ENCODE assay signal across 8 cellular contexts in the genomic region with DNA sequence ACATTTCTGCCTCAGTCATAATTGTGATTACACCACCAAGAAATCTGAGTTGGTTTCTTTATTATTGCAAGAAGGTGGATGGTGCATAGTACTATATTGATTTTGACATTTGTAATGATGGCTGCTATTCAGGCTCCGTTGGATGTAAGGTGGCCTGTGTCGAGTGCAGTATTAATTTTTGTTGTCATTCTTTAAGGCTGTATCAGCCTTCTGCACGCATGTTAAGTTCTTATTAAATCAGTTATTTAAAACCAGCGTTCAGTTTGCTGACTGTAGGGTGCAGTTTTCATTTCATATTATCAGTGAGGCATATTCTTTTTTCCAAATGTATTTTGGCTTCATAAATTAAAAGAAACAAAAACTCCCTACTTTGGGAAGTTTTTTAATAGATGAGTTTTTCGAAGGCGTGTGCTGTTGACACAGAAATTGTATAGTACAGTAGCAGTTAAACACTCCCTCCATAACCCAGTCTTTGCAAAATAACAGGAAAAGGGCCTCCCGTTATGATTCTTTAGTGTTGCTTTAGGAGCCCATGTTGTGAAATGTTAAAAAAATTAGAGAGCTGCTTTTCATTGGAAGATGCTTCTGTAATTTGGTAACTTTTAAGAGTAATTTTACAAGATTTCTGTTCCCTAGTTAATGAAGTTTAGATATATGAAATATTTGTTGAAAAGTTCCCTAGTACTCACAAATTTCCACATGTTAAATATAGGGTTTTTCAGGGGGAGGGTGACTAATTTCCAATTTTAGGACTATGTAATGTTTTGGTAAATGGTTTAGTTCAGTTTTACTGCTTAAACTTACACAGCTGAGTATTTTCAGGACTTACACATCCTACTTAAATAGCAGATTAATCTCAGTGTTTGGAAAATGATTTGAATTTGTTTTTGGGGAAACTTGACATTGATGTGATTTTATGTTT. TPM values are rescaled to one million over a fixed set of nuclear protein-coding genes. Genes with fewer than 3 reads are reported as not detected.
DNase-seq lines count a peak whose midpoint lies in the region; ATAC-seq and TF ChIP-seq lines count a peak whose summit lies in the region.

No MANE protein-coding gene starts in this region.

- ATAC-seq in gastrocnemius medialis (no peak), GM18505 (IDR thresholded peaks at IDR 0.05; ENCODE audit: unreplicated experiment) (no peak), HG03097 (IDR thresholded peaks at IDR 0.05; ENCODE audit: low FRiP score, unreplicated experiment) (no peak)

- no peaks in the 10 kb centered on the region; the same call in 1 of the 2 replicates for H3K4me1 ChIP-seq in SJCRH30
- H3K4me1 ChIP-seq in fibroblast of lung (ENCODE audit: control insufficient read depth, extremely low read depth, insufficient read depth, low read length) = peaks cover 2% of the 10 kb centered on the region
- peaks cover 34 to 48% of the 10 kb centered on the region in 2 donors for H3K4me1 ChIP-seq in gastrocnemius medialis

- no peak overlapping the region for H3K27ac ChIP-seq in SJCRH30
- H3K27ac ChIP-seq in fibroblast of lung (ENCODE audit: insufficient read depth, low read length) = peak overlapping the region; percentile 98
- peak overlapping the region; percentile 93 to 100 (median 98) for H3K27ac ChIP-seq in gastrocnemius medialis

- TF ChIP-seq POLR2A in gastrocnemius medialis (IDR thresholded peaks at IDR 0.05) = no peak
- TF ChIP-seq POLR2A in GM18505 (IDR thresholded peaks at IDR 0.05; ENCODE audit: borderline replicate concordance, extremely low read depth, insufficient read depth, insufficient read length) = no peak

- intact Hi-C loops in gastrocnemius medialis (cut with DNase I; ENCODE audit: low total_unique reads) = no loop called here

- peaks cover 59% of the 10 kb centered on the region for H3K79me2 ChIP-seq in fibroblast of lung (ENCODE audit: control insufficient read depth, insufficient read depth, low read length)

- TF ChIP-seq CTCF in GM10266 (IDR thresholded peaks at IDR 0.05; ENCODE audit: control insufficient read depth, insufficient read depth, low read depth, missing control alignments) (no peak), fibroblast of lung (conservative IDR thresholded peaks at IDR 0.05 in 1 of 2, IDR thresholded peaks at IDR 0.05 in 1 of 2; ENCODE audit: low read depth in 1 of 2, low read length in 2 of 2) (no peak), gastrocnemius medialis (IDR thresholded peaks at IDR 0.05 in 4 of 5, conservative IDR thresholded peaks at IDR 0.05 in 1 of 5) (no peak)

- H3K9me3 ChIP-seq in SJCRH30 (replicated peaks) (no peaks in the 10 kb centered on the region), fibroblast of lung (ENCODE audit: control insufficient read depth, insufficient read depth, low read depth, low read length) (no peaks in the 10 kb centered on the region), gastrocnemius medialis (no peaks in the 10 kb centered on the region)

- H3K36me3 ChIP-seq in SJCRH30 (no peaks in the 10 kb centered on the region), fibroblast of lung (ENCODE audit: control insufficient read depth, insufficient read depth, low read length) (no peaks in the 10 kb centered on the region), gastrocnemius medialis (no peaks in the 10 kb centered on the region)

- peak overlapping the region; percentile 75 for H3K4me2 ChIP-seq in fibroblast of lung (ENCODE audit: extremely low read depth, insufficient read depth, low read length)

- H3K4me3 ChIP-seq in SJCRH30 = peak overlapping the region; percentile 96
- peak overlapping the region; percentile 76 to 97 (median 92) for H3K4me3 ChIP-seq in fibroblast of lung (replicated peaks in 1 of 4; ENCODE audit: control extremely low read depth in 1 of 4, insufficient read depth in 1 of 4, low read depth in 3 of 4, low read length in 4 of 4)
- H3K4me3 ChIP-seq in gastrocnemius medialis = peak overlapping the region; percentile 71 to 98 (median 94)

- in situ Hi-C loops in gastrocnemius medialis (cut with MboI; ENCODE audit: low sequenced_read_pairs in 4 of 4) = no loop called here

- H3K27me3 ChIP-seq in SJCRH30 (no peaks in the 10 kb centered on the region), fibroblast of lung (ENCODE audit: control insufficient read depth, insufficient read depth, low read length) (no peaks in the 10 kb centered on the region), gastrocnemius medialis (no peaks in the 10 kb centered on the region)

- DNase-seq in GM10266 (ENCODE audit: extremely low spot score) = peak; percentile 23
- no peak for DNase-seq in SJCRH30
- DNase-seq in fibroblast of lung (ENCODE audit: low read depth in 2 of 2) = peak in 1 of 2 donors; percentile 35
- no peak for DNase-seq in gastrocnemius medialis
- no peak for DNase-seq in T1000 (lab: John Stamatoyannopoulos, UW)
- DNase-seq in C1 segment of cervical spinal cord (lab: John Stamatoyannopoulos, UW) = no peak

- H2AFZ ChIP-seq in fibroblast of lung (ENCODE audit: low read length) = no peak overlapping the region

- H4K20me1 ChIP-seq in fibroblast of lung (ENCODE audit: control insufficient read depth, extremely low read depth, insufficient read depth, low read length) = peaks cover 2% of the 10 kb centered on the region

- no peak overlapping the region for H3K9ac ChIP-seq in fibroblast of lung (ENCODE audit: insufficient read depth, low read length)

RNA-seq across cellular contexts. Expression of a gene that starts 1.9 kb away (rescaled TPM):
- total RNA-seq in SJCRH30 (2014; rRNA removed; shearing (Covaris generic)) = 18.7 and 23.5 TPM in 2 replicates
- 21.8 and 32.5 TPM in 2 replicates for total RNA-seq in fibroblast of lung
- 19.3 and 22.3 TPM in 2 replicates for polyA plus RNA-seq in fibroblast of lung
- polyA plus RNA-seq in fibroblast of lung (2012) = 15.1 and 20.4 TPM in 2 replicates
- 7.0 and 13.9 TPM in 2 replicates for polyA minus RNA-seq in fibroblast of lung (ENCODE audit: low replicate concordance)
- total RNA-seq in gastrocnemius medialis = 10 to 100 TPM; 39.3 to 63.9 (median 54.2) TPM
